ENCODE assay signal across 29 cellular contexts in genomic region chr4:176276710-176277109, GRCh38. TPM values are rescaled to one million over a fixed set of nuclear protein-coding genes. Genes with fewer than 3 reads are reported as not detected.
DNase-seq lines count a peak whose midpoint lies in the region; ATAC-seq, FAIRE-seq and TF ChIP-seq lines count a peak whose summit lies in the region.
"Had no signal": no experiment of that assay in that cellular context is flagged by ENCODE, and none has a peak within 500 bp of the region (broad histone marks: within the 10 kb centered on the region; RNA-seq: fewer than 3 reads in every experiment).

No MANE protein-coding gene starts in this region.

- H4K8ac ChIP-seq in trophoblast cell (ENCODE audit: low read depth, low read length): no peak overlapping the region

- H3K79me2 ChIP-seq in HepG2 (ENCODE audit: insufficient read depth, low read length) (no peaks in the 10 kb centered on the region), trophoblast cell (ENCODE audit: control insufficient read depth, insufficient read depth, low read length, poor library complexity) (no peaks in the 10 kb centered on the region)

- H3K36me3 ChIP-seq in HepG2 (replicated peaks in 1 of 2; ENCODE audit: control insufficient read depth in 1 of 2, insufficient read depth in 2 of 2, low read length in 2 of 2) (no peaks in the 10 kb centered on the region), right lobe of liver (no peaks in the 10 kb centered on the region), esophagus muscularis mucosa (no peaks in the 10 kb centered on the region), psoas muscle (ENCODE audit: insufficient read depth in 1 of 2, low read depth in 1 of 2) (no peaks in the 10 kb centered on the region), trophoblast cell (ENCODE audit: control insufficient read depth in 1 of 2, insufficient read depth in 2 of 2, low read length in 2 of 2) (no peaks in the 10 kb centered on the region)
- H3K36me3 ChIP-seq: left lung, neutrophil, prostate gland had no signal

- no peak overlapping the region for H2AK5ac ChIP-seq in trophoblast cell (ENCODE audit: low read length)

- no peak overlapping the region for H4K91ac ChIP-seq in trophoblast cell (ENCODE audit: low read depth, low read length)

- H3K27me3 ChIP-seq in HepG2 (ENCODE audit: control insufficient read depth in 1 of 2, insufficient read depth in 2 of 2, low read length in 2 of 2) (peaks cover 0 to 4% of the 10 kb centered on the region in 2 experiments; a peak in 1 of 5 replicates), right lobe of liver (no peaks in the 10 kb centered on the region), esophagus muscularis mucosa (no peaks in the 10 kb centered on the region), psoas muscle (ENCODE audit: insufficient read depth in 3 of 3, low read length in 2 of 3) (no peaks in the 10 kb centered on the region), trophoblast cell (ENCODE audit: insufficient read depth, low read length) (no peaks in the 10 kb centered on the region)
- H3K27me3 ChIP-seq: left lung, neutrophil, testis had no signal

- H4K20me1 ChIP-seq in HepG2 (ENCODE audit: insufficient read depth, low read length): no peaks in the 10 kb centered on the region

- H3K79me1 ChIP-seq in trophoblast cell (ENCODE audit: low read length): no peaks in the 10 kb centered on the region

- no peak overlapping the region for H2BK120ac ChIP-seq in trophoblast cell (ENCODE audit: insufficient read depth, low read length, poor library complexity)

- H3K4me1 ChIP-seq in HepG2 (ENCODE audit: insufficient read depth, low read length) (peaks cover 8% of the 10 kb centered on the region), right lobe of liver (no peaks in the 10 kb centered on the region), esophagus muscularis mucosa (peaks cover 0 to 19% (median 13%) of the 10 kb centered on the region in 4 donors), psoas muscle (peaks cover 33% of the 10 kb centered on the region), trophoblast cell (ENCODE audit: control insufficient read depth in 1 of 2, insufficient read depth in 2 of 2, low read length in 2 of 2) (no peaks in the 10 kb centered on the region)
- H3K4me1 ChIP-seq: left lung, prostate gland, testis had no signal

- H2BK12ac ChIP-seq in trophoblast cell (ENCODE audit: low read length): no peak overlapping the region

- no peak overlapping the region for H3K4me2 ChIP-seq in HepG2 (ENCODE audit: low read depth, low read length)
- H3K4me2 ChIP-seq in trophoblast cell (ENCODE audit: low read length): no peak overlapping the region

- no peak overlapping the region for H2BK5ac ChIP-seq in trophoblast cell (ENCODE audit: low read depth, low read length, poor library complexity)

- in situ Hi-C loops in HepG2 (cut with HindIII; ENCODE audit: extremely low pct_ligation_motif_present, low pct_unique_long_range_greater_than_20kb): no loop called here

- H3K9me3 ChIP-seq in HepG2 (ENCODE audit: low read length) (no peaks in the 10 kb centered on the region), right lobe of liver (no peaks in the 10 kb centered on the region), esophagus muscularis mucosa (no peaks in the 10 kb centered on the region), psoas muscle (no peaks in the 10 kb centered on the region), trophoblast cell (ENCODE audit: insufficient read depth, low read depth, low read length) (no peaks in the 10 kb centered on the region)
- H3K9me3 ChIP-seq: A549, left lung, neutrophil, prostate gland, testis had no signal

- H3K18ac ChIP-seq in trophoblast cell (ENCODE audit: low read length): no peak overlapping the region

- TF ChIP-seq EP300 in HepG2 (IDR thresholded peaks at IDR 0.05; ENCODE audit: low read depth in 2 of 2, low read length in 2 of 2) (no peak), HepG2 (CRISPR knock-in tag; IDR thresholded peaks at IDR 0.05; ENCODE audit: borderline replicate concordance) (no peak), esophagus muscularis mucosa (IDR thresholded peaks at IDR 0.05) (no peak)

- no peak overlapping the region for H3K4ac ChIP-seq in trophoblast cell (ENCODE audit: low read depth, low read length)

- no peak for TF ChIP-seq RAD21 in HepG2 (CRISPR knock-in tag; IDR thresholded peaks at IDR 0.05)

- H4K12ac ChIP-seq in trophoblast cell (ENCODE audit: low read depth, low read length): no peak overlapping the region

- no peak overlapping the region for H3K27ac ChIP-seq in HepG2 (ENCODE audit: extremely low read length, insufficient read depth, low read length)
- H3K27ac ChIP-seq in right lobe of liver: no peak overlapping the region
- peak overlapping the region; percentile 7 to 55 (median 48) for H3K27ac ChIP-seq in esophagus muscularis mucosa (replicated peaks in 1 of 4)
- peak overlapping the region; percentile 94 for H3K27ac ChIP-seq in psoas muscle
- no peak overlapping the region for H3K27ac ChIP-seq in trophoblast cell (ENCODE audit: low read depth, low read length)
- H3K27ac ChIP-seq: left lung, neutrophil, skin epidermis, testis had no signal

- H2AFZ ChIP-seq in HepG2 (ENCODE audit: low read length): no peak overlapping the region
- no peak overlapping the region for H2AFZ ChIP-seq in trophoblast cell (ENCODE audit: insufficient read depth, low read length, poor library complexity)

- no peak for DNase-seq in HepG2 (ENCODE audit: low spot score)
- DNase-seq in right lobe of liver: no peak
- DNase-seq in esophagus muscularis mucosa (ENCODE audit: extremely low spot score): peak; percentile 57
- no peak for DNase-seq in psoas muscle
- DNase-seq in stimulated activated CD4-positive, alpha-beta T cell treated with anti-CD3 and anti-CD28 coated beads, Interleukin-12 subunit alpha, Interleukin-12 subunit beta, amount 100 ng/mL, for 4 hours: no peak
- no peak for DNase-seq in trophoblast cell
- DNase-seq in head of caudate nucleus: no peak
- DNase-seq in NCI-H446 (lab: John Stamatoyannopoulos, UW): no peak
- DNase-seq: activated CD4-positive, alpha-beta T cell treated with anti-CD3 and anti-CD28 coated beads for 4 hours; activated naive CD4-positive, alpha-beta T cell treated with anti-CD3 and anti-CD28 coated beads, Interleukin-2, amount 50 U/mL, for 16 hours; amniotic stem cell; CD4-positive, CD25-positive, alpha-beta regulatory T cell; glutamatergic neuron; KG1; left lung; MM.1S; stimulated activated naive CD4-positive, alpha-beta T cell; T1000; testis had no signal

- TF ChIP-seq POLR2A in HepG2 (IDR thresholded peaks at IDR 0.05; ENCODE audit: insufficient read depth in 1 of 2, low read depth in 2 of 2, low read length in 2 of 2) (no peak), right lobe of liver (IDR thresholded peaks at IDR 0.05) (no peak), esophagus muscularis mucosa (IDR thresholded peaks at IDR 0.05; ENCODE audit: low read depth) (no peak)

- intact Hi-C loops in HepG2 (cut with micrococcal nuclease; ENCODE audit: unreplicated experiment) (loop anchor here (1.0 to 5.0 kb wide), 3 partner anchors 65 to 329 kb away; no protein-coding TSS in a partner anchor), right lobe of liver (cut with DNase I) (no loop called here), esophagus muscularis mucosa (cut with DNase I) (loop anchor here (1.0 to 5.0 kb wide), 2 partner anchors 46 to 126 kb away; no protein-coding TSS in a partner anchor), psoas muscle (cut with DNase I) (loop anchor here (2.0 to 5.0 kb wide), 2 partner anchors 119 to 126 kb away; no protein-coding TSS in a partner anchor), head of caudate nucleus (cut with DNase I) (no loop called here)

- BruUV-seq in HepG2 (replicated peaks; lab: Mats Ljungman, UMichigan): no TSS peak

- H3K14ac ChIP-seq in trophoblast cell (ENCODE audit: low read length): no peak overlapping the region

- CTCF ChIA-PET in HepG2 (lab: Yijun Ruan, JAX; ENCODE audit: low intra/inter-chr PET ratio, low total read pairs): no interaction called here

- POLR2A ChIA-PET in HepG2 (lab: Yijun Ruan, JAX): no interaction called here

- ATAC-seq in HepG2 (peak; percentile 24; the same call in 1 of the 3 replicates), right lobe of liver (no peak), psoas muscle (peak; percentile 31 to 61 (median 38))
- ATAC-seq: activated T-helper 17 cell treated with anti-CD3 and anti-CD28 coated beads, Interleukin-2, amount 50 U/mL, for 72 hours had no signal

- H3K4me3 ChIP-seq in HepG2 (replicated peaks in 1 of 3; ENCODE audit: insufficient read depth in 1 of 3, low read depth in 2 of 3, low read length in 3 of 3) (no peak overlapping the region), right lobe of liver (peak overlapping the region in 1 of 3 donors; percentile 41), esophagus muscularis mucosa (peak overlapping the region in 2 of 4 donors; percentile 29 to 34), psoas muscle (peak overlapping the region; percentile 64), trophoblast cell (ENCODE audit: low read depth, low read length) (no peak overlapping the region)
- H3K4me3 ChIP-seq: A549, left lung, prostate gland, skin epidermis, testis had no signal

- no peak for TF ChIP-seq CTCF in HepG2 (CRISPR knock-in tag; IDR thresholded peaks at IDR 0.05)
- no peak for TF ChIP-seq CTCF in right lobe of liver (IDR thresholded peaks at IDR 0.05)
- no peak for TF ChIP-seq CTCF in esophagus muscularis mucosa (IDR thresholded peaks at IDR 0.05)
- TF ChIP-seq CTCF in psoas muscle (IDR thresholded peaks at IDR 0.05): no peak

- H3K23ac ChIP-seq in trophoblast cell (ENCODE audit: low read length): no peak overlapping the region

- H3K9ac ChIP-seq in HepG2 (ENCODE audit: insufficient read depth, low read depth, low read length) (no peak overlapping the region), trophoblast cell (ENCODE audit: low read length) (no peak overlapping the region)

- FAIRE-seq in HepG2 (lab: Jason Lieb, UNC): no peak
- FAIRE-seq: A549, endothelial cell of umbilical vein, GM19239, islet of Langerhans, urothelium cell line had no signal

- WGBS in HepG2 (ENCODE audit: low lambda C conversion rate): 23% methylated on average over 8 of the region's 8 CpGs
- 75% methylated on average over 8 of the region's 8 CpGs for WGBS in right lobe of liver (ENCODE audit: insufficient coverage, low coverage, low lambda C conversion rate, missing lambda C conversion rate)
- 86% methylated on average over 8 of the region's 8 CpGs for WGBS in esophagus muscularis mucosa
- WGBS in psoas muscle, 3 donors: 45 to 68% (median 46%) methylated on average over 8 of the region's 8 CpGs
- no CpG with 5 or more reads among the region's 8 CpGs for WGBS in trophoblast cell (ENCODE audit: extremely low coverage, insufficient coverage, insufficient read length)

RNA-seq across cellular contexts. Expression of gene ASB5, which starts 7.7 kb away (rescaled TPM):
- not detected in 2 replicates for total RNA-seq in HepG2 (2016; rRNA removed; fragmentation: Illumina TruSeq; extraction: Trizol)
- not detected in 2 replicates for total RNA-seq in HepG2 (2016; cell fraction: cytosol; rRNA removed; fragmentation: Illumina TruSeq; extraction: Trizol; ENCODE audit: low read depth)
- not detected in 2 replicates for total RNA-seq in HepG2 (2016; cell fraction: insoluble cytoplasmic fraction; rRNA removed; fragmentation: Illumina TruSeq; extraction: Trizol)
- not detected in 2 replicates for total RNA-seq in HepG2 (2016; cell fraction: membrane; rRNA removed; fragmentation: Illumina TruSeq; extraction: Trizol)
- total RNA-seq in HepG2 (2016; cell fraction: nucleus; rRNA removed; fragmentation: Illumina TruSeq; extraction: Trizol): not detected in 2 replicates
- polyA plus RNA-seq in HepG2 (2011; rRNA removed): not detected in 2 replicates
- not detected in 2 replicates for polyA plus RNA-seq in HepG2 (2011; cell fraction: cytosol; rRNA removed)
- not detected in 2 replicates for polyA plus RNA-seq in HepG2 (2011; cell fraction: nucleus; rRNA removed)
- not detected in 2 replicates for polyA plus RNA-seq in HepG2 (2012)
- polyA plus RNA-seq in HepG2 (2016; cell fraction: cytosol; fragmentation: Illumina TruSeq; extraction: Trizol; ENCODE audit: low read depth): not detected in 2 replicates
- polyA plus RNA-seq in HepG2 (2016; cell fraction: insoluble cytoplasmic fraction; fragmentation: Illumina TruSeq; extraction: Trizol; ENCODE audit: low read depth): not detected in 2 replicates
- not detected in 2 replicates for polyA plus RNA-seq in HepG2 (2016; cell fraction: membrane; fragmentation: Illumina TruSeq; extraction: Trizol; ENCODE audit: low read depth)
- not detected in 2 replicates for polyA plus RNA-seq in HepG2 (2016; cell fraction: nucleus; fragmentation: Illumina TruSeq; extraction: Trizol; ENCODE audit: insufficient read depth, low read depth)
- polyA minus RNA-seq in HepG2 (2011; rRNA and poly(A)+ RNA removed; ENCODE audit: low replicate concordance): not detected in 2 replicates
- polyA minus RNA-seq in HepG2 (2011; cell fraction: cytosol; rRNA and poly(A)+ RNA removed): not detected in 2 replicates
- not detected in 2 replicates for polyA minus RNA-seq in HepG2 (2011; cell fraction: nucleus; rRNA and poly(A)+ RNA removed)
- total RNA-seq in right lobe of liver: under 1 TPM in 2 of 6 experiments, not detected in 4; 0.19 to 0.23 TPM
- total RNA-seq in esophagus muscularis mucosa: 10 to 100 TPM; 13.1 to 37.8 (median 27.0) TPM
- 100 to 1,000 TPM; 247 to 661 (median 465) TPM for total RNA-seq in psoas muscle
- 1,000 to 10,000 TPM in 1 of 3 donors, 100 to 1,000 TPM in 2; 456 to 1,213 (median 601) TPM for polyA plus RNA-seq in psoas muscle
- polyA plus RNA-seq in trophoblast cell (2013): 0.12 and 0.16 TPM in 2 replicates
- total RNA-seq: activated T-helper 17 cell treated with anti-CD3 and anti-CD28 coated beads, Interleukin-2, amount 50 U/mL, for 72 hours; CD4-positive, CD25-positive, alpha-beta regulatory T cell; endothelial cell of umbilical vein; left lung; RPMI7951 had no signal
- polyA plus RNA-seq: A549; CD4-positive, CD25-positive, alpha-beta regulatory T cell; endothelial cell of umbilical vein had no signal

RNA-seq across cellular contexts. Expression of gene SPCS3, which starts 43.1 kb away (rescaled TPM):
- total RNA-seq in HepG2 (2016; rRNA removed; fragmentation: Illumina TruSeq; extraction: Trizol) (47.2 and 57.0 TPM in 2 replicates), right lobe of liver (10 to 100 TPM; 49.7 to 97.4 (median 69.1) TPM), esophagus muscularis mucosa (10 to 100 TPM; 35.5 to 48.4 (median 46.0) TPM), psoas muscle (10 to 100 TPM; 32.8 to 75.8 (median 52.3) TPM)
- total RNA-seq in HepG2 (2016; cell fraction: cytosol; rRNA removed; fragmentation: Illumina TruSeq; extraction: Trizol; ENCODE audit: low read depth): 8.6 and 10.3 TPM in 2 replicates
- 52.2 and 60.9 TPM in 2 replicates for total RNA-seq in HepG2 (2016; cell fraction: insoluble cytoplasmic fraction; rRNA removed; fragmentation: Illumina TruSeq; extraction: Trizol)
- total RNA-seq in HepG2 (2016; cell fraction: membrane; rRNA removed; fragmentation: Illumina TruSeq; extraction: Trizol): 15.1 and 18.8 TPM in 2 replicates
- total RNA-seq in HepG2 (2016; cell fraction: nucleus; rRNA removed; fragmentation: Illumina TruSeq; extraction: Trizol): 84.2 and 90.4 TPM in 2 replicates
- polyA plus RNA-seq in HepG2 (2011; rRNA removed) (23.5 and 26.3 TPM in 2 replicates), psoas muscle (10 to 100 TPM; 20.8 to 44.8 (median 32.6) TPM)
- 11.0 and 16.7 TPM in 2 replicates for polyA plus RNA-seq in HepG2 (2011; cell fraction: cytosol; rRNA removed)
- polyA plus RNA-seq in HepG2 (2011; cell fraction: nucleus; rRNA removed): 23.0 and 25.6 TPM in 2 replicates
- 27.2 and 30.8 TPM in 2 replicates for polyA plus RNA-seq in HepG2 (2012)
- 12.2 and 19.7 TPM in 2 replicates for polyA plus RNA-seq in HepG2 (2016; cell fraction: cytosol; fragmentation: Illumina TruSeq; extraction: Trizol; ENCODE audit: low read depth)
- 34.6 and 35.9 TPM in 2 replicates for polyA plus RNA-seq in HepG2 (2016; cell fraction: insoluble cytoplasmic fraction; fragmentation: Illumina TruSeq; extraction: Trizol; ENCODE audit: low read depth)
- 9.4 and 10.0 TPM in 2 replicates for polyA plus RNA-seq in HepG2 (2016; cell fraction: membrane; fragmentation: Illumina TruSeq; extraction: Trizol; ENCODE audit: low read depth)
- 80.2 and 84.3 TPM in 2 replicates for polyA plus RNA-seq in HepG2 (2016; cell fraction: nucleus; fragmentation: Illumina TruSeq; extraction: Trizol; ENCODE audit: insufficient read depth, low read depth)
- polyA minus RNA-seq in HepG2 (2011; rRNA and poly(A)+ RNA removed; ENCODE audit: low replicate concordance): 16.3 and 39.4 TPM in 2 replicates
- 21.6 and 23.5 TPM in 2 replicates for polyA minus RNA-seq in HepG2 (2011; cell fraction: cytosol; rRNA and poly(A)+ RNA removed)
- 68.1 and 82.7 TPM in 2 replicates for polyA minus RNA-seq in HepG2 (2011; cell fraction: nucleus; rRNA and poly(A)+ RNA removed)
- 161 and 205 TPM in 2 replicates for polyA plus RNA-seq in trophoblast cell (2013)

Comparison
In these comparisons a context has a peak if more than half of its experiments do, and no peak if none do; other contexts are left out.
1. ATAC-seq: peak in HepG2 (single experiment) and psoas muscle (4 of 4); none in right lobe of liver (0 of 4).
2. intact Hi-C loops: an anchor here in HepG2 (1.0 to 5.0 kb wide), esophagus muscularis mucosa (1.0 to 5.0 kb wide) and psoas muscle (2.0 to 5.0 kb wide); none called in right lobe of liver and head of caudate nucleus.
3. H3K27ac ChIP-seq: peak in esophagus muscularis mucosa (4 of 4) and psoas muscle (single experiment); none in HepG2 (single experiment), right lobe of liver (0 of 3) and trophoblast cell (single experiment).
4. RNA of gene ASB5, which starts 7.7 kb away (total RNA-seq): 247 to 661 TPM in psoas muscle and 13.1 to 37.8 TPM in esophagus muscularis mucosa; not detected in HepG2 and 0.19 to 0.23 TPM in right lobe of liver; every median in the first group is over 10 times any median in the second.